8 cellular contexts compared by ENCODE assay signal in the genomic region with DNA sequence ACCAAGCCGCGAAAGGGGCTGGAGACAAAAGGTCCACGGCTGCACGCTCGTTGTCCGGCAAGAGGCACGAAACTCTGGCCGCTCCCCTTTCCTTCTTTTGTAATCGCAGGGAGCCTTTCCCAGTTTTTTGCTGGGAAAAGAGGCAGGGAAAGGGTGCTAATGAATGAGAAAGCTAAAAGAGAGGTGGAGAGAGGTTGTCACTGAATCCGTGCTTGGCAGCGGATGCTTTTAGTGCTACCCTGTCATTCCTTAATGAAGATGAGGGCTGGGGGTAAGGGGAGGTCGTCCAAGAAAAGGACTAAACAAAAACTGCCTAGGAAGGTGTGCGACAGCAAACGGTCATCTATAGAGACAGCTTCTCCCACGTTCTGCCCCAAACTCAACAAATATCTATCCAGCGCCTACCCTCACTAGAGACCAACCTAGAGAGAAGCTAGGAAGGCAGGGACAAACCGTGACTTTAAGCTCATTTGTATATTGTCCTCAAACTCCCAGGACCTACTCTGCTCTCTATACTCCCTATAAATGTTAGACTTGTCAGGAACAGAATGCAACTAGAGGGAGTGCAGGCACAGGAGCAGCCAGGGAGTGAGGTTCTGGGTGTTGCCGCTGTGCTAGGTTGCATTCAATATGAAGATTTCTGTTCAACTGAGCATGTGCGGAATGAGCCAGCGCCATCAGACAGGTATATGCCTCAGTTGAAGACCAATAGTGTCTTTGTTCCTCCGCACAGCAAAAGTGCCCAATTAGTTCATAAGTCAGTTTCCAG. TPM values are rescaled to one million over a fixed set of nuclear protein-coding genes. Genes with fewer than 3 reads are reported as not detected.
DNase-seq lines count a peak whose midpoint lies in the region; ATAC-seq and TF ChIP-seq lines count a peak whose summit lies in the region.

No MANE protein-coding gene starts in this region.

- ATAC-seq in Right ventricle myocardium inferior (no peak), HG02970 (IDR thresholded peaks at IDR 0.05; ENCODE audit: low FRiP score, unreplicated experiment) (no peak)
- ATAC-seq in activated T-cell treated with anti-CD3 and anti-CD28 coated beads, Interleukin-2, amount 50 U/mL, for 72 hours (replicated peaks in 1 of 2), result peak in 1 of 2 donors; percentile 16

- H3K27ac Mint-ChIP-seq in activated T-cell treated with anti-CD3 and anti-CD28 coated beads, Interleukin-2, amount 50 U/mL, for 72 hours, result no peak overlapping the region
- H3K27ac Mint-ChIP-seq in nephron, result peak overlapping the region; percentile 79 to 93 (median 91)

- no peaks in the 10 kb centered on the region for H3K9me3 Mint-ChIP-seq in activated T-cell treated with anti-CD3 and anti-CD28 coated beads, Interleukin-2, amount 50 U/mL, for 72 hours
- H3K9me3 Mint-ChIP-seq in nephron, result no peaks in the 10 kb centered on the region

- H3K4me3 ChIP-seq in cardiac muscle cell, result peak overlapping the region; percentile 61
- peak overlapping the region; percentile 72 for H3K4me3 ChIP-seq in fibroblast of the aortic adventitia (ENCODE audit: low read depth, low read length)

- H3K4me3 Mint-ChIP-seq in activated T-cell treated with anti-CD3 and anti-CD28 coated beads, Interleukin-2, amount 50 U/mL, for 72 hours, result peak overlapping the region; percentile 89
- H3K4me3 Mint-ChIP-seq in nephron, result peak overlapping the region; percentile 84 to 93 (median 90)

- H3K4me1 Mint-ChIP-seq in activated T-cell treated with anti-CD3 and anti-CD28 coated beads, Interleukin-2, amount 50 U/mL, for 72 hours (ENCODE audit: low read depth), result peaks cover 25% of the 10 kb centered on the region
- H3K4me1 Mint-ChIP-seq in nephron, result peaks cover 14% of the 10 kb centered on the region

- H3K27me3 Mint-ChIP-seq in activated T-cell treated with anti-CD3 and anti-CD28 coated beads, Interleukin-2, amount 50 U/mL, for 72 hours (ENCODE audit: low read depth), result peaks cover 6% of the 10 kb centered on the region
- H3K27me3 Mint-ChIP-seq in nephron (ENCODE audit: low read depth), result peaks cover 4% of the 10 kb centered on the region

- peaks cover 14% of the 10 kb centered on the region for H3K4me1 ChIP-seq in cardiac muscle cell (ENCODE audit: low read depth)

- TF ChIP-seq CTCF in cardiac muscle cell (IDR thresholded peaks at IDR 0.05; ENCODE audit: low read depth, low read length) (no peak), fibroblast of the aortic adventitia (IDR thresholded peaks at IDR 0.05; ENCODE audit: insufficient read depth, low read length) (peak; percentile 4), nephron (IDR thresholded peaks at IDR 0.05; ENCODE audit: unreplicated experiment in 3 of 3) (no peak)

- H3K27ac ChIP-seq in cardiac muscle cell, result peak overlapping the region; percentile 64

- no peaks in the 10 kb centered on the region for H3K9me3 ChIP-seq in cardiac muscle cell (ENCODE audit: low read depth)

- peak; percentile 56 to 61 for DNase-seq in cardiac muscle cell (ENCODE audit: low read depth in 1 of 2, low spot score in 1 of 2)
- DNase-seq in Right ventricle myocardium inferior (ENCODE audit: missing footprints), result no peak
- peak; percentile 43 for DNase-seq in NCI-H345 (lab: John Stamatoyannopoulos, UW)
- DNase-seq in activated T-cell treated with anti-CD3 and anti-CD28 coated beads, Interleukin-2, amount 50 U/mL, for 72 hours, result peak; percentile 10 to 15
- DNase-seq in fibroblast of the aortic adventitia (ENCODE audit: low read depth), result peak; percentile 40
- no peak for DNase-seq in ureter (ENCODE audit: low spot score)

- no peaks in the 10 kb centered on the region for H3K36me3 ChIP-seq in cardiac muscle cell

- intact Hi-C loops in Right ventricle myocardium inferior (cut with DNase I), result no loop called here

- peaks cover 5 to 7% of the 10 kb centered on the region in 2 donors for H3K36me3 Mint-ChIP-seq in activated T-cell treated with anti-CD3 and anti-CD28 coated beads, Interleukin-2, amount 50 U/mL, for 72 hours (ENCODE audit: insufficient read depth in 2 of 2)
- H3K36me3 Mint-ChIP-seq in nephron (ENCODE audit: low read depth), result no peaks in the 10 kb centered on the region

- H3K27me3 ChIP-seq in cardiac muscle cell, result no peaks in the 10 kb centered on the region

RNA-seq across cellular contexts. Expression of a gene that starts 0.8 kb away (rescaled TPM):
- total RNA-seq in cardiac muscle cell, result 33.1 and 40.0 TPM in 2 replicates
- polyA plus RNA-seq in cardiac muscle cell, result 44.6 and 69.7 TPM in 2 replicates
- total RNA-seq in Right ventricle myocardium inferior, result 16.6 TPM
- total RNA-seq in activated T-cell treated with anti-CD3 and anti-CD28 coated beads, Interleukin-2, amount 50 U/mL, for 72 hours, result 10 to 100 TPM; 24.0 to 36.3 TPM
- 24.9 and 104 TPM in 2 replicates for total RNA-seq in fibroblast of the aortic adventitia (ENCODE audit: low replicate concordance)
- total RNA-seq in ureter, result 74.1 TPM

Comparison
In these comparisons a context has a peak if more than half of its experiments do, and no peak if none do; other contexts are left out.
1. DNase-seq: peak in cardiac muscle cell (2 of 2), NCI-H345 (single experiment), activated T-cell treated with anti-CD3 and anti-CD28 coated beads, Interleukin-2, amount 50 U/mL, for 72 hours (2 of 2) and fibroblast of the aortic adventitia (single experiment); none in Right ventricle myocardium inferior (single experiment) and ureter (single experiment).